1 cellular context compared by ENCODE assay signal in genomic region chr1:88892146-88892877, GRCh38.
TF ChIP-seq lines count a peak whose summit lies in the region.

No MANE protein-coding gene starts in this region.

TF ChIP-seq in HepG2, 621 proteins besides CTCF, POLR2A, EP300 and RAD21 (continued from another document and continues in another):
- TF ChIP-seq PAXIP1 (CRISPR knock-in tag; conservative IDR thresholded peaks at IDR 0.05) (no peak), RFX5 (IDR thresholded peaks at IDR 0.05; ENCODE audit: low read depth, low read length) (peak; percentile 60; the same call in 1 of the 2 replicates), PRPF4 (IDR thresholded peaks at IDR 0.05; ENCODE audit: low read depth, low read length, poor library complexity, severe bottlenecking) (no peak), FOXO4 (CRISPR knock-in tag; conservative IDR thresholded peaks at IDR 0.05) (no peak), PPARG (CRISPR knock-in tag; conservative IDR thresholded peaks at IDR 0.05) (no peak), ZNF468 (CRISPR knock-in tag; IDR thresholded peaks at IDR 0.05) (no peak), CEBPZ (IDR thresholded peaks at IDR 0.05; ENCODE audit: low read length) (no peak), ZNF703 (CRISPR knock-in tag; IDR thresholded peaks at IDR 0.05; ENCODE audit: borderline replicate concordance) (0 out of 2 replicates have a peak, but pooled peaks have one; percentile 15), CCAR2 (optimal IDR thresholded peaks at IDR 0.05; ENCODE audit: low read depth, low read length) (no peak), BCL6 (CRISPR knock-in tag; IDR thresholded peaks at IDR 0.05) (no peak), ZNF784 (CRISPR knock-in tag; IDR thresholded peaks at IDR 0.05; ENCODE audit: borderline replicate concordance) (peak; percentile 67; the same call in 1 of the 2 replicates), ZMYM4 (CRISPR knock-in tag; IDR thresholded peaks at IDR 0.05) (peak; percentile 53), ZBTB39 (CRISPR knock-in tag; IDR thresholded peaks at IDR 0.05) (no peak), ZNF143 (CRISPR knock-in tag; IDR thresholded peaks at IDR 0.05) (no peak), ZNF281 (CRISPR knock-in tag; IDR thresholded peaks at IDR 0.05; ENCODE audit: borderline replicate concordance) (no peak), NR1H2 (CRISPR knock-in tag; IDR thresholded peaks at IDR 0.05; ENCODE audit: borderline replicate concordance, low read depth) (no peak), ZMAT5 (CRISPR knock-in tag; IDR thresholded peaks at IDR 0.05; ENCODE audit: borderline replicate concordance, low read depth) (no peak), ZBTB8A (CRISPR knock-in tag; IDR thresholded peaks at IDR 0.05; ENCODE audit: borderline replicate concordance, low read depth) (no peak), ZFP82 (CRISPR knock-in tag; IDR thresholded peaks at IDR 0.05; ENCODE audit: borderline replicate concordance) (0 out of 2 replicates have a peak, but pooled peaks have one; percentile 30), ATF3 (CRISPR knock-in tag; IDR thresholded peaks at IDR 0.05) (no peak), ZFP62 (CRISPR knock-in tag; IDR thresholded peaks at IDR 0.05) (no peak), HOXD1 (CRISPR knock-in tag; IDR thresholded peaks at IDR 0.05) (no peak), MATR3 (CRISPR knock-in tag; IDR thresholded peaks at IDR 0.05) (no peak), HOXA9 (CRISPR knock-in tag; IDR thresholded peaks at IDR 0.05; ENCODE audit: borderline replicate concordance) (no peak), ATF1 (CRISPR knock-in tag; IDR thresholded peaks at IDR 0.05) (no peak), SNAPC2 (CRISPR knock-in tag; IDR thresholded peaks at IDR 0.05) (no peak), HES4 (CRISPR knock-in tag; IDR thresholded peaks at IDR 0.05; ENCODE audit: borderline replicate concordance) (no peak), NCOA1 (CRISPR knock-in tag; IDR thresholded peaks at IDR 0.05) (no peak), ZFP36L1 (CRISPR knock-in tag; IDR thresholded peaks at IDR 0.05) (no peak), FOSL2 (CRISPR knock-in tag; IDR thresholded peaks at IDR 0.05) (no peak), ZNF780A (CRISPR knock-in tag; IDR thresholded peaks at IDR 0.05) (no peak), HNF1A (IDR thresholded peaks at IDR 0.05; ENCODE audit: low read depth) (no peak), HNF1A (CRISPR knock-in tag; IDR thresholded peaks at IDR 0.05; ENCODE audit: borderline replicate concordance) (no peak), POGZ (CRISPR knock-in tag; IDR thresholded peaks at IDR 0.05) (peak; percentile 39), NCOR1 (IDR thresholded peaks at IDR 0.05; ENCODE audit: borderline replicate concordance, low read length) (0 out of 2 replicates have a peak, but pooled peaks have one; percentile 11), ZNF776 (CRISPR knock-in tag; IDR thresholded peaks at IDR 0.05) (no peak), SUZ12 (IDR thresholded peaks at IDR 0.05; ENCODE audit: low read depth, low read length) (no peak), LCORL (IDR thresholded peaks at IDR 0.05) (no peak), LCORL (CRISPR knock-in tag; IDR thresholded peaks at IDR 0.05) (no peak; the same call in 1 of the 2 replicates)
